ENCODE assay signal across 28 cellular contexts in genomic region chr18:52991246-52991645, GRCh38.
"Had no signal": no experiment of that assay in that cellular context is flagged by ENCODE, and none has a peak within 500 bp of the region (broad histone marks: within the 10 kb centered on the region; RNA-seq: fewer than 3 reads in every experiment).

No MANE protein-coding gene starts in this region.

- H3K4me3 ChIP-seq: stomach, suprapubic skin, testis, thoracic aorta, thyroid gland, tibial artery, tibial nerve, transverse colon, upper lobe of left lung, upper lobe of right lung, uterus, vagina had no signal

- H3K4me1 ChIP-seq: stomach, suprapubic skin, testis, thyroid gland, tibial artery, tibial nerve, transverse colon, upper lobe of left lung, upper lobe of right lung, uterus, vagina had no signal

- H3K36me3 ChIP-seq: stomach, suprapubic skin, thoracic aorta, thyroid gland, tibial artery, tibial nerve, transverse colon, upper lobe of left lung, upper lobe of right lung, uterus, vagina had no signal

- H3K27ac ChIP-seq: stomach, suprapubic skin, testis, thoracic aorta, thyroid gland, tibial artery, tibial nerve, transverse colon, upper lobe of left lung, upper lobe of right lung, uterus, vagina had no signal

- ATAC-seq: stimulated activated effector memory CD8-positive, alpha-beta T cell treated with anti-CD3 and anti-CD28 coated beads, Interleukin-12 subunit alpha, Interleukin-12 subunit beta, amount 100 ng/mL, for 72 hours; stimulated activated memory B cell treated with anti-CD40 and anti-IgM and Interleukin-4, amounts not matched to agents 10 μg/mL and 1 μg/mL and 100 μg/mL, for 72 hours; stimulated activated naive B cell treated with anti-CD40 and anti-IgM and Interleukin-4, amounts not matched to agents 10 μg/mL and 1 μg/mL and 100 μg/mL, for 72 hours; stimulated activated naive CD8-positive, alpha-beta T cell treated with anti-CD3 and anti-CD28 coated beads, Interleukin-15, amount 100 ng/mL, for 72 hours; stimulated activated naive CD8-positive, alpha-beta T cell treated with anti-CD3 and anti-CD28 coated beads, Interleukin-15, Interleukin-2, amounts not matched to agents 100 U/mL and 50 U/mL, for 24 hours had no signal

- H3K27me3 Mint-ChIP-seq: stimulated activated memory B cell treated with anti-CD40 and anti-IgM and Interleukin-4, amounts not matched to agents 10 μg/mL and 1 μg/mL and 100 μg/mL, for 72 hours; stimulated activated naive B cell treated with anti-CD40 and anti-IgM and Interleukin-4, amounts not matched to agents 10 μg/mL and 1 μg/mL and 100 μg/mL, for 72 hours; stimulated activated naive CD8-positive, alpha-beta T cell treated with anti-CD3 and anti-CD28 coated beads, Interleukin-15, amount 100 ng/mL, for 72 hours; stimulated activated naive CD8-positive, alpha-beta T cell treated with anti-CD3 and anti-CD28 coated beads, Interleukin-15, Interleukin-2, amounts not matched to agents 100 ng/mL and 50 ng/mL, for 24 hours had no signal

- DNase-seq: stimulated activated CD4-positive, alpha-beta T cell treated with anti-CD3 and anti-CD28 coated beads, Interleukin-2, amount 100 ng/mL, for 48 hours; stimulated activated CD4-positive, alpha-beta T cell treated with anti-CD3 and anti-CD28 coated beads, Interleukin-4, amount 100 ng/mL, for 1 hour; stimulated activated CD4-positive, alpha-beta T cell treated with anti-CD3 and anti-CD28 coated beads, Interleukin-4, amount 100 ng/mL, for 24 hours; stimulated activated CD4-positive, alpha-beta T cell treated with anti-CD3 and anti-CD28 coated beads, Interleukin-4, amount 100 ng/mL, for 4 hours; stimulated activated CD8-positive, alpha-beta memory T cell treated with anti-CD3 and anti-CD28 coated beads, Interleukin-4, amount 100 ng/mL, for 48 hours; stimulated activated naive B cell treated with anti-CD40 and anti-IgM and Interleukin-4, amounts not matched to agents 10 μg/mL and 1 μg/mL and 100 μg/mL, for 72 hours; stimulated activated naive CD4-positive, alpha-beta T cell; stimulated activated naive CD4-positive, alpha-beta T cell treated with Interleukin-2 at 50 U/mL for 16 hours; stimulated activated naive CD8-positive, alpha-beta T cell treated with anti-CD3 and anti-CD28 coated beads, Interleukin-15, amount 100 ng/mL, for 72 hours; stimulated activated naive CD8-positive, alpha-beta T cell treated with anti-CD3 and anti-CD28 coated beads, Interleukin-15, Interleukin-2, amounts not matched to agents 100 U/mL and 50 U/mL, for 24 hours; stomach; substantia nigra; testis; thyroid gland; tibial artery; transverse colon; upper lobe of left lung; upper lobe of right lung; uterus had no signal

- H3K9me3 ChIP-seq: stomach, suprapubic skin, testis, thoracic aorta, thyroid gland, tibial artery, tibial nerve, transverse colon, upper lobe of left lung, upper lobe of right lung, uterus, vagina had no signal

- H3K27me3 ChIP-seq: stomach, suprapubic skin, testis, thyroid gland, tibial artery, tibial nerve, transverse colon, upper lobe of left lung, upper lobe of right lung, uterus, vagina had no signal

- H3K4me1 Mint-ChIP-seq: stimulated activated effector memory CD8-positive, alpha-beta T cell treated with anti-CD3 and anti-CD28 coated beads, Interleukin-12 subunit alpha, Interleukin-12 subunit beta, amount 100 ng/mL, for 72 hours; stimulated activated memory B cell treated with anti-CD40 and anti-IgM and Interleukin-4, amounts not matched to agents 10 μg/mL and 1 μg/mL and 100 μg/mL, for 72 hours; stimulated activated naive B cell treated with anti-CD40 and anti-IgM and Interleukin-4, amounts not matched to agents 10 μg/mL and 1 μg/mL and 100 μg/mL, for 72 hours; stimulated activated naive CD8-positive, alpha-beta T cell treated with anti-CD3 and anti-CD28 coated beads, Interleukin-15, amount 100 ng/mL, for 72 hours had no signal

- H3K4me3 Mint-ChIP-seq: stimulated activated effector memory CD8-positive, alpha-beta T cell treated with anti-CD3 and anti-CD28 coated beads, Interleukin-12 subunit alpha, Interleukin-12 subunit beta, amount 100 ng/mL, for 72 hours; stimulated activated memory B cell treated with anti-CD40 and anti-IgM and Interleukin-4, amounts not matched to agents 10 μg/mL and 1 μg/mL and 100 μg/mL, for 72 hours; stimulated activated naive B cell treated with anti-CD40 and anti-IgM and Interleukin-4, amounts not matched to agents 10 μg/mL and 1 μg/mL and 100 μg/mL, for 72 hours; stimulated activated naive CD8-positive, alpha-beta T cell treated with anti-CD3 and anti-CD28 coated beads, Interleukin-15, amount 100 ng/mL, for 72 hours; stimulated activated naive CD8-positive, alpha-beta T cell treated with anti-CD3 and anti-CD28 coated beads, Interleukin-15, Interleukin-2, amounts not matched to agents 100 ng/mL and 50 ng/mL, for 24 hours; type B pancreatic cell had no signal

- H3K27ac Mint-ChIP-seq: stimulated activated effector memory CD8-positive, alpha-beta T cell treated with anti-CD3 and anti-CD28 coated beads, Interleukin-12 subunit alpha, Interleukin-12 subunit beta, amount 100 ng/mL, for 72 hours; stimulated activated memory B cell treated with anti-CD40 and anti-IgM and Interleukin-4, amounts not matched to agents 10 μg/mL and 1 μg/mL and 100 μg/mL, for 72 hours; stimulated activated naive B cell treated with anti-CD40 and anti-IgM and Interleukin-4, amounts not matched to agents 10 μg/mL and 1 μg/mL and 100 μg/mL, for 72 hours; stimulated activated naive CD8-positive, alpha-beta T cell treated with anti-CD3 and anti-CD28 coated beads, Interleukin-15, amount 100 ng/mL, for 72 hours; stimulated activated naive CD8-positive, alpha-beta T cell treated with anti-CD3 and anti-CD28 coated beads, Interleukin-15, Interleukin-2, amounts not matched to agents 100 ng/mL and 50 ng/mL, for 24 hours; type B pancreatic cell had no signal

- H3K36me3 Mint-ChIP-seq: stimulated activated effector memory CD8-positive, alpha-beta T cell treated with anti-CD3 and anti-CD28 coated beads, Interleukin-12 subunit alpha, Interleukin-12 subunit beta, amount 100 ng/mL, for 72 hours; stimulated activated memory B cell treated with anti-CD40 and anti-IgM and Interleukin-4, amounts not matched to agents 10 μg/mL and 1 μg/mL and 100 μg/mL, for 72 hours; stimulated activated naive B cell treated with anti-CD40 and anti-IgM and Interleukin-4, amounts not matched to agents 10 μg/mL and 1 μg/mL and 100 μg/mL, for 72 hours; type B pancreatic cell had no signal

- FAIRE-seq: urothelium cell line had no signal
